8 cellular contexts compared by ENCODE assay signal in genomic region chr3:159854500-159855124, GRCh38. TPM values are rescaled to one million over a fixed set of nuclear protein-coding genes. Genes with fewer than 3 reads are reported as not detected.
A peak's percentile ranks its signal among the peaks of the same experiment; 100 is the strongest.
DNase-seq lines count a peak whose midpoint lies in the region; ATAC-seq and TF ChIP-seq lines count a peak whose summit lies in the region.
"Had no signal": no experiment of that assay in that cellular context is flagged by ENCODE, and none has a peak within 500 bp of the region (broad histone marks: within the 10 kb centered on the region; RNA-seq: fewer than 3 reads in every experiment).

No MANE protein-coding gene starts in this region.

- intact Hi-C loops in left lung (cut with DNase I): no loop called here
- intact Hi-C loops in upper lobe of right lung (cut with DNase I): no loop called here

- TF ChIP-seq EP300 in Ishikawa (IDR thresholded peaks at IDR 0.05; ENCODE audit: borderline replicate concordance): peak; percentile 72; the same call in 1 of the 2 replicates

- peaks cover 11 to 36% of the 10 kb centered on the region in 2 donors for H3K4me1 ChIP-seq in left lung
- H3K4me1 ChIP-seq in upper lobe of right lung: peaks cover 44% of the 10 kb centered on the region

- no peak for TF ChIP-seq CTCF in choroid plexus epithelial cell (conservative IDR thresholded peaks at IDR 0.05; ENCODE audit: low read depth, low read length)
- no peak for TF ChIP-seq CTCF in left lung (IDR thresholded peaks at IDR 0.05)
- no peak for TF ChIP-seq CTCF in upper lobe of right lung (IDR thresholded peaks at IDR 0.05)

- no peak for TF ChIP-seq RAD21 in Ishikawa (IDR thresholded peaks at IDR 0.05; ENCODE audit: low read depth)

- peak overlapping the region; percentile 29 for H3K4me3 ChIP-seq in choroid plexus epithelial cell (ENCODE audit: low read depth, low read length)
- H3K4me3 ChIP-seq in left lung: no peak overlapping the region
- H3K4me3 ChIP-seq in upper lobe of right lung: peak overlapping the region; percentile 22

- peak; percentile 42 for ATAC-seq in left lung
- peak; percentile 58 for ATAC-seq in upper lobe of right lung

- peak overlapping the region; percentile 44 to 68 for H3K27ac ChIP-seq in left lung
- H3K27ac ChIP-seq in upper lobe of right lung: peak overlapping the region; percentile 75

- H3K9me3 ChIP-seq in left lung (peaks cover 0 to 4% of the 10 kb centered on the region in 2 donors), upper lobe of right lung (no peaks in the 10 kb centered on the region)

- H3K27me3 ChIP-seq in left lung (no peaks in the 10 kb centered on the region), upper lobe of right lung (no peaks in the 10 kb centered on the region)

- H3K36me3 ChIP-seq in left lung (no peaks in the 10 kb centered on the region), upper lobe of right lung (no peaks in the 10 kb centered on the region)

- peak; percentile 97 for DNase-seq in choroid plexus epithelial cell (ENCODE audit: low read depth)
- no peak for DNase-seq in left lung
- no peak for DNase-seq in upper lobe of right lung
- no peak for DNase-seq in NCI-H1048 (lab: John Stamatoyannopoulos, UW)
- no peak for DNase-seq in NCI-H524 treated with DMSO at 0.1 percent for 48 hours (lab: John Stamatoyannopoulos, UW)
- no peak for DNase-seq in AML-193 (lab: John Stamatoyannopoulos, UW)
- DNase-seq: stimulated activated CD4-positive, alpha-beta T cell treated with anti-CD3 and anti-CD28 coated beads, Interleukin-4, amount 100 ng/mL, for 24 hours had no signal

TF ChIP-seq in Ishikawa, 13 proteins besides CTCF, POLR2A, EP300 and RAD21:
- TF ChIP-seq CREB1 (IDR thresholded peaks at IDR 0.05; ENCODE audit: low read depth) (no peak), ZBTB7A (IDR thresholded peaks at IDR 0.05; ENCODE audit: low read depth) (no peak), YY1 (IDR thresholded peaks at IDR 0.05; ENCODE audit: low read depth) (no peak), CEBPB (IDR thresholded peaks at IDR 0.05) (no peak), TAF1 (IDR thresholded peaks at IDR 0.05; ENCODE audit: low read depth) (no peak), TCF12 (IDR thresholded peaks at IDR 0.05; ENCODE audit: low read depth) (peak; percentile 73), TEAD4 (IDR thresholded peaks at IDR 0.05) (peak; percentile 97), MAX (IDR thresholded peaks at IDR 0.05) (no peak), USF1 (IDR thresholded peaks at IDR 0.05) (no peak), EGR1 (IDR thresholded peaks at IDR 0.05) (no peak)

RNA-seq across cellular contexts. Expression of gene SCHIP1, which starts 15.0 kb away (rescaled TPM):
- total RNA-seq in left lung (1 to 10 TPM; 5.8 to 6.2 TPM), upper lobe of right lung (15.0 TPM)

Comparison
In these comparisons a context has a peak if more than half of its experiments do, and no peak if none do; other contexts are left out.
1. H3K4me3 ChIP-seq: peak in choroid plexus epithelial cell (single experiment) and upper lobe of right lung (single experiment); none in left lung (0 of 2).